ENCODE assay signal across 1 cellular context in genomic region chr19:45511074-45511473, GRCh38.
TF ChIP-seq lines count a peak whose summit lies in the region.

No MANE protein-coding gene starts in this region.

TF ChIP-seq in HCT116, 20 proteins besides CTCF, POLR2A, EP300 and RAD21 (continued from another document):
- no peak for TF ChIP-seq EZH2phosphoT487 (IDR thresholded peaks at IDR 0.05; ENCODE audit: borderline replicate concordance)
- no peak for TF ChIP-seq TCF7L2 (IDR thresholded peaks at IDR 0.05; ENCODE audit: borderline replicate concordance, extremely low read depth, insufficient read depth, insufficient read length)
- no peak for TF ChIP-seq CEBPB (IDR thresholded peaks at IDR 0.05; ENCODE audit: low read depth)
- no peak for TF ChIP-seq JUND (IDR thresholded peaks at IDR 0.05)
- no peak for TF ChIP-seq REST (IDR thresholded peaks at IDR 0.05; ENCODE audit: low read depth)
- no peak for TF ChIP-seq EZH2 (IDR thresholded peaks at IDR 0.05)
- no peak for TF ChIP-seq SRF (IDR thresholded peaks at IDR 0.05; ENCODE audit: low read depth)
